In the genomic region with DNA sequence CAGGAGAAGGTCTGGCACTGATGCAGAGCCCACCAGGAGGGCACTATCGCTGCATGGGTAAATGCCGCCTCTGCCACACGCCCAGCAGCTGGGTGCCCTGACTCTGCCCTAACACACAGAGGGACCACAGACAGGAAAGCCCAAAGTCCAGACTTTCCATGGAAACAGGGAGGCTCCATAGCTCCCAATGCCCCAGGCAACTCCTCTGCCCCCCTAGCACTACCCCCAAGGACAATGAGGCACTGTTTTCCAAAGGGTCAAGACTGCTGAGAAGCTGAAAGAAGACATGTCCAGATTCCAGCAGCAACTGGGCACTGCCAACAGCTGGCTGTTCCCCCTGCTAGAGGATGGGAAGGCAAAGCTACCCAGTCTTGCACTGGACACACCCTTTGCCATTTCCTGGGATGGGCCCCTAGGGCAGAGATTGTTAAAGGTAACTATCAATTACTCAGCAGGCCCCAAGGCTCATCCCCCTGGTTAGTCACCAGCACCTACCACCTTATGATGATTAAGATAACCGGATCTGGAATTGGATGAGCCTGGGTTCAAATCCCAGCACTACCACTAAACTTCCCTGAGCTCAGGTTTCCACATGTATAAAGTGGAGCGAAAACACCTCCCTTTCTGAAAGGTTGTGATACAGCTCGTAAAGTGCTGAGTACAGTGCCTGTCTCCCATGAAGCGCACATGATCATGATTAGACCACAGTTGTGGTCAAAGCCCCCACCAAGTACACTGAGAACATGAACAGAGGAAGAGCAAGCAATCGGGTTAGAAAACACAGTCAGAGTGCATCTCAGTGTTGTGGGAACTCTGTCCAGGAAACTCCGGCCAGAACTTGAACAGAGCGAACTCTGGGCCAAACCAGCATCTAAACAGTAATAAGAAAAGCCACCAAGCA, we compare ENCODE assay signal across 6 cellular contexts. TPM values are rescaled to one million over a fixed set of nuclear protein-coding genes. Genes with fewer than 3 reads are reported as not detected.
DNase-seq lines count a peak whose midpoint lies in the region; ATAC-seq and TF ChIP-seq lines count a peak whose summit lies in the region.

No MANE protein-coding gene starts in this region.

- H2BK15ac ChIP-seq in neuronal stem cell (ENCODE audit: low read length) = no peak overlapping the region

- no CpG with 5 or more reads among the region's 10 CpGs for WGBS in neuronal stem cell (ENCODE audit: extremely low coverage in 2 of 2, insufficient read length in 2 of 2, insufficient replicate concordance in 1 of 2), 2 donors

- H3K36me3 ChIP-seq in lower lobe of right lung (peaks cover 5% of the 10 kb centered on the region), neuronal stem cell (replicated peaks in 1 of 2; ENCODE audit: control insufficient read depth in 2 of 2, insufficient read depth in 2 of 2, low read length in 2 of 2) (no peaks in the 10 kb centered on the region)

- CTCF ChIA-PET in CD4-positive, alpha-beta T cell (lab: Charles Lee) = interaction anchor here (1.2 to 10.6 kb wide), 6 partner anchors 8 to 40 kb away, joined by 4 to 234 read pairs (median 4); a partner anchor contains a TSS

- peak overlapping the region; percentile 44 for H3K27ac ChIP-seq in CD4-positive, alpha-beta T cell (ENCODE audit: low read depth, low read length)
- peak overlapping the region; percentile 91 for H3K27ac ChIP-seq in lower lobe of right lung
- H3K27ac ChIP-seq in neuronal stem cell (replicated peaks; ENCODE audit: low read length) = no peak overlapping the region

- H3K18ac ChIP-seq in neuronal stem cell (ENCODE audit: low read length) = no peak overlapping the region

- no peaks in the 10 kb centered on the region for H3K27me3 ChIP-seq in CD4-positive, alpha-beta T cell (ENCODE audit: control insufficient read depth, insufficient read depth, low read length)
- no peaks in the 10 kb centered on the region for H3K27me3 ChIP-seq in lower lobe of right lung (ENCODE audit: low read depth)
- no peaks in the 10 kb centered on the region for H3K27me3 ChIP-seq in neuronal stem cell (ENCODE audit: control insufficient read depth in 3 of 3, insufficient read depth in 3 of 3, low read depth in 1 of 3, low read length in 3 of 3)

- no peak overlapping the region for H3K9ac ChIP-seq in neuronal stem cell (ENCODE audit: low read depth, low read length, poor library complexity)

- H3K4me1 ChIP-seq in lower lobe of right lung (peaks cover 87% of the 10 kb centered on the region), neuronal stem cell (ENCODE audit: control insufficient read depth in 2 of 2, insufficient read depth in 1 of 2, low read depth in 1 of 2, low read length in 2 of 2) (peaks cover 10 to 21% of the 10 kb centered on the region in 2 donors)

- intact Hi-C loops in CD4-positive, alpha-beta T cell (cut with DNase I, micrococcal nuclease) = loop anchor here (1.0 to 10.0 kb wide), 2 partner anchors 10 to 147 kb away; a partner anchor contains a TSS
- intact Hi-C loops in lower lobe of right lung (cut with DNase I) = no loop called here

- H2BK5ac ChIP-seq in neuronal stem cell (ENCODE audit: low read length) = no peak overlapping the region

- no peaks in the 10 kb centered on the region for H3K27me3 Mint-ChIP-seq in CD4-positive, alpha-beta T cell

- peak; percentile 21 for ATAC-seq in CD4-positive, alpha-beta T cell (ENCODE audit: poor library complexity)
- no peak for ATAC-seq in lower lobe of right lung
- no peak for ATAC-seq in GM21515 (IDR thresholded peaks at IDR 0.05; ENCODE audit: unreplicated experiment)

- no peak overlapping the region for H2BK120ac ChIP-seq in neuronal stem cell (ENCODE audit: low read depth, low read length)

- TF ChIP-seq CTCF in CD4-positive, alpha-beta T cell (IDR thresholded peaks at IDR 0.05) = no peak
- no peak for TF ChIP-seq CTCF in lower lobe of right lung (IDR thresholded peaks at IDR 0.05)

- no peak overlapping the region for H3K23ac ChIP-seq in neuronal stem cell (ENCODE audit: low read depth, low read length, poor library complexity)

- H3K27ac Mint-ChIP-seq in CD4-positive, alpha-beta T cell = peak overlapping the region; percentile 95

- no peak overlapping the region for H4K91ac ChIP-seq in neuronal stem cell (ENCODE audit: low read depth, low read length, poor library complexity)

- H3K4me1 Mint-ChIP-seq in CD4-positive, alpha-beta T cell (ENCODE audit: low read depth) = peaks cover 81% of the 10 kb centered on the region

- H3K4me3 Mint-ChIP-seq in CD4-positive, alpha-beta T cell = peak overlapping the region; percentile 93

- no peaks in the 10 kb centered on the region for H3K9me3 ChIP-seq in CD4-positive, alpha-beta T cell (ENCODE audit: control insufficient read depth, low read length)
- H3K9me3 ChIP-seq in lower lobe of right lung = no peaks in the 10 kb centered on the region
- no peaks in the 10 kb centered on the region for H3K9me3 ChIP-seq in neuronal stem cell (replicated peaks in 1 of 2; ENCODE audit: control insufficient read depth in 2 of 2, insufficient read depth in 1 of 2, low read depth in 1 of 2, low read length in 2 of 2)

- no peak overlapping the region for H2AK5ac ChIP-seq in neuronal stem cell (ENCODE audit: low read depth, low read length)

- no peak overlapping the region for H2BK12ac ChIP-seq in neuronal stem cell (ENCODE audit: low read length)

- H4K8ac ChIP-seq in neuronal stem cell (ENCODE audit: low read depth, low read length) = no peak overlapping the region

- no peak overlapping the region for H3K4ac ChIP-seq in neuronal stem cell (ENCODE audit: low read length)

- no peak overlapping the region for H3K14ac ChIP-seq in neuronal stem cell (ENCODE audit: low read length)

- POLR2A ChIA-PET in CD4-positive, alpha-beta T cell (lab: Charles Lee) = interaction anchor here (1.0 to 14.3 kb wide), 9 partner anchors 11 to 61 kb away, joined by 3 to 220 read pairs (median 6); a partner anchor contains a TSS

- peaks cover 53% of the 10 kb centered on the region for H3K36me3 Mint-ChIP-seq in CD4-positive, alpha-beta T cell (ENCODE audit: low read depth)

- peaks cover 17% of the 10 kb centered on the region for H3K79me1 ChIP-seq in neuronal stem cell (ENCODE audit: low read depth, low read length)

- no peak for DNase-seq in CD4-positive, alpha-beta T cell
- peak; percentile 49 to 50 for DNase-seq in activated T-cell treated with anti-CD3 and anti-CD28 coated beads, Interleukin-2, amount 50 U/mL, for 48 hours
- no peak for DNase-seq in lower lobe of right lung
- no peak for DNase-seq in neuronal stem cell (ENCODE audit: low spot score)
- DNase-seq in cerebellar cortex (ENCODE audit: low spot score) = no peak

- H2AFZ ChIP-seq in neuronal stem cell (ENCODE audit: low read length) = no peak overlapping the region

- H3K9me3 Mint-ChIP-seq in CD4-positive, alpha-beta T cell = no peaks in the 10 kb centered on the region

- H3K4me2 ChIP-seq in neuronal stem cell (ENCODE audit: insufficient read depth, low read length, poor library complexity, severe bottlenecking) = no peak overlapping the region

- peak overlapping the region; percentile 90 for H3K4me3 ChIP-seq in lower lobe of right lung
- no peak overlapping the region for H3K4me3 ChIP-seq in neuronal stem cell (ENCODE audit: low read length in 2 of 2)

RNA-seq across cellular contexts. Expression of a gene that starts 3.3 kb away (rescaled TPM):
- 100 to 1,000 TPM; 229 to 230 TPM for total RNA-seq in CD4-positive, alpha-beta T cell
- total RNA-seq in lower lobe of right lung = 105 TPM
- polyA plus RNA-seq in neuronal stem cell (2013, experiment 1 of 2) = 29.0 TPM
- 29.6 TPM for polyA plus RNA-seq in neuronal stem cell (2013, experiment 2 of 2)

RNA-seq across cellular contexts. Expression of a gene that starts 29.5 kb away (rescaled TPM):
- 1,000 to 10,000 TPM; 8,097 to 9,671 TPM for total RNA-seq in CD4-positive, alpha-beta T cell
- total RNA-seq in lower lobe of right lung = 15,469 TPM
- polyA plus RNA-seq in neuronal stem cell (2013, experiment 1 of 2) = not detected
- polyA plus RNA-seq in neuronal stem cell (2013, experiment 2 of 2) = not detected

RNA-seq across cellular contexts. Expression of a gene that starts 30.8 kb away (rescaled TPM):
- 1,000 to 10,000 TPM in 1 of 2 experiments, 100 to 1,000 TPM in 1; 913 to 1,035 TPM for total RNA-seq in CD4-positive, alpha-beta T cell
- total RNA-seq in lower lobe of right lung = 2,881 TPM
- polyA plus RNA-seq in neuronal stem cell (2013, experiment 1 of 2) = not detected
- polyA plus RNA-seq in neuronal stem cell (2013, experiment 2 of 2) = not detected

RNA-seq across cellular contexts. Expression of a gene that starts 39.9 kb away (rescaled TPM):
- total RNA-seq in CD4-positive, alpha-beta T cell = under 1 TPM in 1 of 2 experiments, not detected in 1; 0.59 TPM
- 2.1 TPM for total RNA-seq in lower lobe of right lung
- 4.2 TPM for polyA plus RNA-seq in neuronal stem cell (2013, experiment 1 of 2)
- 4.0 TPM for polyA plus RNA-seq in neuronal stem cell (2013, experiment 2 of 2)

Comparison
In these comparisons a context has a peak if more than half of its experiments do, and no peak if none do; other contexts are left out.
1. DNase-seq: peak in activated T-cell treated with anti-CD3 and anti-CD28 coated beads, Interleukin-2, amount 50 U/mL, for 48 hours (2 of 2); none in CD4-positive, alpha-beta T cell (0 of 10), lower lobe of right lung (single experiment), neuronal stem cell (single experiment) and cerebellar cortex (single experiment).